In the genomic region with DNA sequence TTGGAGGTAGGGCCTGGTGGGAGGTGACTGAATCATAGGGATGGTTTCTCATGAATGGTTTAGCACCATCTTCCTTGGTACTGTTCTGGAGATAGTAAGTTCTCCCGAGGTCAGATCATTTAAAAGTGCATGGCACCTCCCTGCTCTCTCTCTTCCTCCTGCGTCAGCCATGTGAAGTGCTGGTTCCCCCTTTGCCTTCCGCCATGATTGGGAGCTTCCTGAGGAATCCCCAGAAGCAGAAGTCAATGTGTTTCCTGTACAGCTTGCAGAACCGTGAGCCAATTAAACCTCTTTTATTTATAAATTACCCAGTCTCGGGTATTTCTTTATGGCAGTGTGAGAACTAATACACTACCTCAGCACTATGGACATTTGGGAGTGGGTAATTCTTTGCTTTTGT, we compare ENCODE assay signal across 22 cellular contexts. TPM values are rescaled to one million over a fixed set of nuclear protein-coding genes. Genes with fewer than 3 reads are reported as not detected.
DNase-seq lines count a peak whose midpoint lies in the region; ATAC-seq and TF ChIP-seq lines count a peak whose summit lies in the region.
"Had no signal": no experiment of that assay in that cellular context is flagged by ENCODE, and none has a peak within 500 bp of the region (broad histone marks: within the 10 kb centered on the region; RNA-seq: fewer than 3 reads in every experiment).

No MANE protein-coding gene starts in this region.

- H3K4me1 ChIP-seq in heart left ventricle (peaks cover 0 to 62% (median 9%) of the 10 kb centered on the region in 12 donors), OCI-LY3 (ENCODE audit: low read length) (peaks cover 9% of the 10 kb centered on the region; the same call in 1 of the 2 replicates), prostate gland (replicated peaks) (no peaks in the 10 kb centered on the region)

- peak overlapping the region; percentile 83 for H3K27ac Mint-ChIP-seq in dendritic cell treated with granulocyte-macrophage colony-stimulating factor and Interleukin-4, amounts not matched to agents 40 ng/mL and 50 ng/mL, for 4 days
- H3K27ac Mint-ChIP-seq: activated CD4-positive, alpha-beta T cell treated with anti-CD3 and anti-CD28 coated beads for 36 hours; activated naive CD8-positive, alpha-beta T cell treated with anti-CD3 and anti-CD28 coated beads for 36 hours; memory B cell had no signal

- H3K4me2 ChIP-seq in OCI-LY3 (ENCODE audit: low read length) = no peak overlapping the region
- H3K4me2 ChIP-seq: hepatocyte had no signal

- H4K20me1 ChIP-seq in OCI-LY3 (ENCODE audit: insufficient read depth, low read length) = no peaks in the 10 kb centered on the region

- intact Hi-C loops in heart left ventricle (cut with DNase I) = no loop called here
- intact Hi-C loops in Right ventricle myocardium inferior (cut with DNase I) = no loop called here
- intact Hi-C loops in dendritic cell treated with granulocyte-macrophage colony-stimulating factor and Interleukin-4, amounts not matched to agents 40 ng/mL and 50 ng/mL, for 4 days (cut with micrococcal nuclease) = no loop called here
- intact Hi-C loops in prostate gland (cut with DNase I) = no loop called here

- TF ChIP-seq CTCF in heart left ventricle (IDR thresholded peaks at IDR 0.05) (no peak), OCI-LY3 (IDR thresholded peaks at IDR 0.05; ENCODE audit: low read depth, low read length) (no peak), prostate gland (IDR thresholded peaks at IDR 0.05) (no peak)

- H3K4me3 ChIP-seq in heart left ventricle (no peak overlapping the region), OCI-LY3 (ENCODE audit: low read length) (no peak overlapping the region), prostate gland (no peak overlapping the region)
- H3K4me3 ChIP-seq: ascending aorta, hepatocyte, testis had no signal

- no peaks in the 10 kb centered on the region for H3K36me3 ChIP-seq in heart left ventricle
- H3K36me3 ChIP-seq in OCI-LY3 (replicated peaks; ENCODE audit: low read depth, low read length) = no peaks in the 10 kb centered on the region
- H3K36me3 ChIP-seq in prostate gland = no peaks in the 10 kb centered on the region
- H3K36me3 ChIP-seq: ascending aorta had no signal

- H3K79me2 ChIP-seq in OCI-LY3 (ENCODE audit: low read length) = no peaks in the 10 kb centered on the region
- H3K79me2 ChIP-seq: hepatocyte had no signal

- TF ChIP-seq POLR2A in heart left ventricle (IDR thresholded peaks at IDR 0.05) (no peak), prostate gland (IDR thresholded peaks at IDR 0.05) (no peak)

- H3K4me1 Mint-ChIP-seq in dendritic cell treated with granulocyte-macrophage colony-stimulating factor and Interleukin-4, amounts not matched to agents 40 ng/mL and 50 ng/mL, for 4 days (ENCODE audit: low read depth) = peaks cover 55% of the 10 kb centered on the region

- H3K27ac ChIP-seq in heart left ventricle = peak overlapping the region in 3 of 12 donors; percentile 20 to 84 (median 36)
- no peak overlapping the region for H3K27ac ChIP-seq in OCI-LY3 (ENCODE audit: low read length)
- no peak overlapping the region for H3K27ac ChIP-seq in prostate gland
- H3K27ac ChIP-seq: ascending aorta, hepatocyte, testis had no signal

- peaks cover 32% of the 10 kb centered on the region for H3K9me3 Mint-ChIP-seq in dendritic cell treated with granulocyte-macrophage colony-stimulating factor and Interleukin-4, amounts not matched to agents 40 ng/mL and 50 ng/mL, for 4 days

- peak overlapping the region; percentile 31; the same call in 1 of the 2 replicates for H2AFZ ChIP-seq in OCI-LY3 (ENCODE audit: low read depth, low read length)
- H2AFZ ChIP-seq: hepatocyte had no signal

- DNase-seq in heart left ventricle (peak in 3 of 5 donors; percentile 28 to 52 (median 43)), Right ventricle myocardium inferior (ENCODE audit: missing footprints) (no peak), prostate gland (ENCODE audit: low spot score) (no peak), NCI-H1105 (lab: John Stamatoyannopoulos, UW) (no peak), NCI-H1930 (lab: John Stamatoyannopoulos, UW) (no peak)
- DNase-seq: activated CD4-positive, alpha-beta T cell treated with anti-CD3 and anti-CD28 coated beads for 36 hours; activated naive CD8-positive, alpha-beta T cell treated with anti-CD3 and anti-CD28 coated beads for 36 hours; activated T-cell treated with anti-CD3 and anti-CD28 coated beads for 4 hours; AML-193; Karpas-422; NCI-H1694 treated with DMSO at 0.1 percent for 48 hours; NCI-H2171 treated with DMSO at 0.1 percent for 48 hours; NCI-H524 treated with DMSO at 0.1 percent for 48 hours; stimulated activated naive CD4-positive, alpha-beta T cell treated with Interleukin-2 at 50 U/mL for 16 hours; T-helper 1 cell; testis had no signal

- WGBS in heart left ventricle, 4 donors = 52 to 76% (median 66%) methylated on average over 5 of the region's 5 CpGs
- WGBS in prostate gland = 88% methylated on average over 5 of the region's 5 CpGs

- peaks cover 17% of the 10 kb centered on the region for H3K36me3 Mint-ChIP-seq in dendritic cell treated with granulocyte-macrophage colony-stimulating factor and Interleukin-4, amounts not matched to agents 40 ng/mL and 50 ng/mL, for 4 days (ENCODE audit: low read depth)
- H3K36me3 Mint-ChIP-seq: memory B cell had no signal

- H3K27me3 ChIP-seq in heart left ventricle = peaks cover 0 to 8% (median 0%) of the 10 kb centered on the region in 9 donors
- H3K27me3 ChIP-seq in OCI-LY3 (ENCODE audit: low read depth, low read length) = peaks cover 25% of the 10 kb centered on the region
- no peaks in the 10 kb centered on the region for H3K27me3 ChIP-seq in prostate gland (replicated peaks; ENCODE audit: insufficient read depth)
- H3K27me3 ChIP-seq: ascending aorta, hepatocyte, testis had no signal

- H3K27me3 Mint-ChIP-seq in dendritic cell treated with granulocyte-macrophage colony-stimulating factor and Interleukin-4, amounts not matched to agents 40 ng/mL and 50 ng/mL, for 4 days = peaks cover 29% of the 10 kb centered on the region
- H3K27me3 Mint-ChIP-seq: memory B cell had no signal

- ATAC-seq in heart left ventricle (no peak), Right ventricle myocardium inferior (no peak), GM21381 (IDR thresholded peaks at IDR 0.05; ENCODE audit: unreplicated experiment) (no peak)
- ATAC-seq: activated CD4-positive, alpha-beta T cell treated with anti-CD3 and anti-CD28 coated beads for 36 hours had no signal

- no peak overlapping the region for H3K4me3 Mint-ChIP-seq in dendritic cell treated with granulocyte-macrophage colony-stimulating factor and Interleukin-4, amounts not matched to agents 40 ng/mL and 50 ng/mL, for 4 days
- H3K4me3 Mint-ChIP-seq: activated CD4-positive, alpha-beta T cell treated with anti-CD3 and anti-CD28 coated beads for 36 hours; activated naive CD8-positive, alpha-beta T cell treated with anti-CD3 and anti-CD28 coated beads for 36 hours; memory B cell had no signal

- H3K9me3 ChIP-seq in heart left ventricle = no peaks in the 10 kb centered on the region
- H3K9me3 ChIP-seq in OCI-LY3 (ENCODE audit: insufficient read depth, low read length) = no peaks in the 10 kb centered on the region
- no peaks in the 10 kb centered on the region for H3K9me3 ChIP-seq in prostate gland
- H3K9me3 ChIP-seq: ascending aorta, testis had no signal

- no peak overlapping the region for H3K9ac ChIP-seq in OCI-LY3 (ENCODE audit: low read length)

RNA-seq across cellular contexts. Expression of a gene that starts 4.8 kb away (rescaled TPM):
- total RNA-seq in heart left ventricle (100 to 1,000 TPM in 8 of 9 donors, 10 to 100 TPM in 1; 92.7 to 327 (median 114) TPM), Right ventricle myocardium inferior (122 TPM), prostate gland (100 to 1,000 TPM in 1 of 2 donors, 10 to 100 TPM in 1; 88.3 to 155 TPM)
- polyA plus RNA-seq in heart left ventricle = 100 to 1,000 TPM in 1 of 2 donors, 10 to 100 TPM in 1; 78.8 to 106 TPM

RNA-seq across cellular contexts. Expression of a gene that starts 40.9 kb away (rescaled TPM):
- total RNA-seq in heart left ventricle = 10 to 100 TPM; 18.1 to 25.9 (median 23.6) TPM
- polyA plus RNA-seq in heart left ventricle = 10 to 100 TPM; 22.6 to 22.9 TPM
- 18.9 TPM for total RNA-seq in Right ventricle myocardium inferior
- total RNA-seq in prostate gland = 10 to 100 TPM; 63.5 to 69.5 TPM

Comparison
In these comparisons a context has a peak if more than half of its experiments do, and no peak if none do; other contexts are left out.
1. DNase-seq: peak in heart left ventricle (3 of 5); none in Right ventricle myocardium inferior (single experiment), prostate gland (single experiment), NCI-H1105 (single experiment) and NCI-H1930 (0 of 2).